10 cellular contexts compared by ENCODE assay signal in genomic region chr2:24577481-24577880, GRCh38.
DNase-seq lines count a peak whose midpoint lies in the region; ATAC-seq, FAIRE-seq and TF ChIP-seq lines count a peak whose summit lies in the region.
"Had no signal": no experiment of that assay in that cellular context is flagged by ENCODE, and none has a peak within 500 bp of the region (broad histone marks: within the 10 kb centered on the region; RNA-seq: fewer than 3 reads in every experiment).

No MANE protein-coding gene starts in this region.

- peak; percentile 74 for FAIRE-seq in GM12892 (lab: Jason Lieb, UNC)

- POLR2A ChIA-PET in Caco-2 (lab: Charles Lee), result interaction anchor here (0.6 kb wide), 1 partner anchor 229 kb away, joined by 3 read pairs; no protein-coding TSS in a partner anchor
- POLR2A ChIA-PET in CD4-positive, alpha-beta T cell (lab: Charles Lee), result interaction anchor here (0.6 kb wide), 1 partner anchor 50 kb away, joined by 3 read pairs; no protein-coding TSS in a partner anchor

- peaks cover 20% of the 10 kb centered on the region for H3K36me3 Mint-ChIP-seq in activated naive CD8-positive, alpha-beta T cell treated with anti-CD3 and anti-CD28 coated beads, Interleukin-2, amount 50 U/mL, for 24 hours (ENCODE audit: low read depth)
- H3K36me3 Mint-ChIP-seq in Caco-2 (ENCODE audit: insufficient read depth, unreplicated experiment), result peaks cover 12% of the 10 kb centered on the region
- H3K36me3 Mint-ChIP-seq in CD4-positive, alpha-beta T cell (ENCODE audit: low read depth), result peaks cover 14% of the 10 kb centered on the region
- H3K36me3 Mint-ChIP-seq: WTC11 had no signal

- H3K4me1 ChIP-seq in Caco-2, result peaks cover 42% of the 10 kb centered on the region

- peak overlapping the region; percentile 63 for H3K4me3 Mint-ChIP-seq in activated naive CD8-positive, alpha-beta T cell treated with anti-CD3 and anti-CD28 coated beads, Interleukin-2, amount 50 U/mL, for 24 hours
- H3K4me3 Mint-ChIP-seq in Caco-2 (ENCODE audit: unreplicated experiment), result no peak overlapping the region
- no peak overlapping the region for H3K4me3 Mint-ChIP-seq in CD4-positive, alpha-beta T cell
- H3K4me3 Mint-ChIP-seq: nephron, WTC11 had no signal

- intact Hi-C loops in Caco-2 (cut with micrococcal nuclease; ENCODE audit: unreplicated experiment), result loop anchor here (5.0 kb wide), 1 partner anchor 60 kb away; no protein-coding TSS in a partner anchor
- intact Hi-C loops in CD4-positive, alpha-beta T cell (cut with DNase I, micrococcal nuclease), result no loop called here

- no peak overlapping the region for H3K27ac ChIP-seq in CD4-positive, alpha-beta T cell (ENCODE audit: low read depth, low read length)

- CTCF ChIA-PET in Caco-2 (lab: Charles Lee), result no interaction called here
- CTCF ChIA-PET in CD4-positive, alpha-beta T cell (lab: Charles Lee), result interaction anchor here (0.5 kb wide), 1 partner anchor 238 kb away, joined by 3 read pairs; no protein-coding TSS in a partner anchor

- H3K27ac Mint-ChIP-seq in activated naive CD8-positive, alpha-beta T cell treated with anti-CD3 and anti-CD28 coated beads, Interleukin-2, amount 50 U/mL, for 24 hours, result peak overlapping the region; percentile 94
- H3K27ac Mint-ChIP-seq in Caco-2 (ENCODE audit: unreplicated experiment), result no peak overlapping the region
- no peak overlapping the region for H3K27ac Mint-ChIP-seq in CD4-positive, alpha-beta T cell
- H3K27ac Mint-ChIP-seq: WTC11 had no signal

- H3K27me3 Mint-ChIP-seq in activated naive CD8-positive, alpha-beta T cell treated with anti-CD3 and anti-CD28 coated beads, Interleukin-2, amount 50 U/mL, for 24 hours, result no peaks in the 10 kb centered on the region
- no peaks in the 10 kb centered on the region for H3K27me3 Mint-ChIP-seq in Caco-2 (ENCODE audit: insufficient read depth, unreplicated experiment)
- H3K27me3 Mint-ChIP-seq in CD4-positive, alpha-beta T cell, result no peaks in the 10 kb centered on the region

- H3K27me3 ChIP-seq in Caco-2 (replicated peaks; ENCODE audit: control insufficient read depth, insufficient read depth, low read length), result no peaks in the 10 kb centered on the region
- H3K27me3 ChIP-seq in CD4-positive, alpha-beta T cell (ENCODE audit: control insufficient read depth, insufficient read depth, low read length), result no peaks in the 10 kb centered on the region

- no peak for TF ChIP-seq POLR2A in GM12892 (IDR thresholded peaks at IDR 0.05; ENCODE audit: low read depth, low read length)

- no TSS peak for BruUV-seq in Caco-2 (replicated peaks; lab: Mats Ljungman, UMichigan)

- no peak for TF ChIP-seq CTCF in GM20000 (IDR thresholded peaks at IDR 0.05; ENCODE audit: extremely low read depth, missing control alignments)
- no peak for TF ChIP-seq CTCF in Caco-2 (IDR thresholded peaks at IDR 0.05; ENCODE audit: insufficient read depth in 1 of 2, low read depth in 1 of 2, low read length in 1 of 2, severe bottlenecking in 1 of 2, unreplicated experiment in 1 of 2)
- TF ChIP-seq CTCF in CD4-positive, alpha-beta T cell (IDR thresholded peaks at IDR 0.05), result no peak

- H3K36me3 ChIP-seq in Caco-2 (ENCODE audit: control insufficient read depth, insufficient read depth, low read length), result no peaks in the 10 kb centered on the region; the same call in 1 of the 2 replicates

- peaks cover 10% of the 10 kb centered on the region for H3K9me3 Mint-ChIP-seq in activated naive CD8-positive, alpha-beta T cell treated with anti-CD3 and anti-CD28 coated beads, Interleukin-2, amount 50 U/mL, for 24 hours
- peaks cover 11% of the 10 kb centered on the region for H3K9me3 Mint-ChIP-seq in Caco-2 (ENCODE audit: unreplicated experiment)
- no peaks in the 10 kb centered on the region for H3K9me3 Mint-ChIP-seq in CD4-positive, alpha-beta T cell
- H3K9me3 Mint-ChIP-seq: WTC11 had no signal

- H3K9me3 ChIP-seq in Caco-2, result no peaks in the 10 kb centered on the region
- H3K9me3 ChIP-seq in CD4-positive, alpha-beta T cell (ENCODE audit: control insufficient read depth, low read length), result no peaks in the 10 kb centered on the region

- no peak for DNase-seq in GM12892 (ENCODE audit: insufficient read length)
- DNase-seq in GM20000 (ENCODE audit: low spot score), result peak; percentile 62
- DNase-seq in activated naive CD8-positive, alpha-beta T cell treated with anti-CD3 and anti-CD28 coated beads, Interleukin-2, amount 50 U/mL, for 24 hours, result no peak
- DNase-seq in NCI-H187 (lab: John Stamatoyannopoulos, UW), result no peak
- DNase-seq in Caco-2, result no peak
- no peak for DNase-seq in CD4-positive, alpha-beta T cell
- no peak for DNase-seq in NCI-H446 (lab: John Stamatoyannopoulos, UW)

- H3K4me3 ChIP-seq in Caco-2 (ENCODE audit: low read depth, low read length), result no peak overlapping the region

- ATAC-seq in HG03196 (IDR thresholded peaks at IDR 0.05; ENCODE audit: unreplicated experiment), result peak; percentile 68
- peak; percentile 71 for ATAC-seq in activated naive CD8-positive, alpha-beta T cell treated with anti-CD3 and anti-CD28 coated beads, Interleukin-2, amount 50 U/mL, for 24 hours
- ATAC-seq in CD4-positive, alpha-beta T cell (ENCODE audit: poor library complexity), result no peak
- ATAC-seq: WTC11 had no signal

- H3K4me1 Mint-ChIP-seq in activated naive CD8-positive, alpha-beta T cell treated with anti-CD3 and anti-CD28 coated beads, Interleukin-2, amount 50 U/mL, for 24 hours, result peaks cover 88% of the 10 kb centered on the region
- H3K4me1 Mint-ChIP-seq in Caco-2 (ENCODE audit: low read depth, unreplicated experiment), result peaks cover 34% of the 10 kb centered on the region
- peaks cover 83% of the 10 kb centered on the region for H3K4me1 Mint-ChIP-seq in CD4-positive, alpha-beta T cell (ENCODE audit: low read depth)
